In the genomic region with DNA sequence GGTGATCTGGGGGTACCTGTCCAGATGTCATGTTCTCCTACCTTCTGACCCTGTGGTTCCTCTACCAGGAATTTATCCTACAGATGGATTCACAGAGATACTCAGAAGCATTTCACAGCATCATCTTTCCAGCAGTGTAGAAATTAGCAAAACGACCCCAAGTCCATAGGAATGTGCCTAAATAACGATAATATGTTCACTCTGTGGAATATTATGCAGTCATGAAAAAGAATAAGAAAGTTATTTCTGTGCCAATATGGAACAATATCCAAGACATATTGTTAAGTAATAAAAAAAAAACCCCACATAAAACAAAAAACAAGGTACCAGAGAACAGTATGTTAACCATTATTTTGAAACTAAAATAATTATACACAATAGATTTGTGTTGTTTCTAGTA, we compare ENCODE assay signal across 26 cellular contexts.
"Had no signal": no experiment of that assay in that cellular context is flagged by ENCODE, and none has a peak within 500 bp of the region (broad histone marks: within the 10 kb centered on the region; RNA-seq: fewer than 3 reads in every experiment).

No MANE protein-coding gene starts in this region.

- H3K9me3 ChIP-seq: neutrophil, pancreas, prostate gland, right lobe of liver, suprapubic skin, testis, tibial artery, transverse colon, upper lobe of left lung, vagina had no signal

- H3K4me3 ChIP-seq: pancreas, prostate gland, right lobe of liver, skin epidermis, smooth muscle cell, spleen, suprapubic skin, testis, tibial artery, transverse colon, upper lobe of left lung, vagina had no signal

- DNase-seq: naive thymus-derived CD8-positive, alpha-beta T cell; nephron progenitor cell; nucleus accumbens; pancreas; retina; right cardiac atrium; stimulated activated CD4-positive, alpha-beta T cell treated with anti-CD3 and anti-CD28 coated beads, Interleukin-12 subunit alpha, Interleukin-12 subunit beta, amount 100 ng/mL, for 4 hours; stimulated activated CD4-positive, alpha-beta T cell treated with anti-CD3 and anti-CD28 coated beads, Interleukin-1b, Interleukin-23, amount 100 ng/mL, for 48 hours; stimulated activated CD4-positive, alpha-beta T cell treated with anti-CD3 and anti-CD28 coated beads, Interleukin-4, amount 100 ng/mL, for 1 hour; stimulated activated CD4-positive, alpha-beta T cell treated with anti-CD3 and anti-CD28 coated beads, Interleukin-4, amount 100 ng/mL, for 4 hours; stimulated activated CD8-positive, alpha-beta memory T cell treated with anti-CD3 and anti-CD28 coated beads, Interleukin-4, amount 100 ng/mL, for 48 hours; stimulated activated naive CD8-positive, alpha-beta T cell treated with anti-CD3 and anti-CD28 coated beads, Interleukin-15, amount 100 ng/mL, for 72 hours; stimulated activated naive CD8-positive, alpha-beta T cell treated with anti-CD3 and anti-CD28 coated beads, Interleukin-15, Interleukin-2, amounts not matched to agents 100 U/mL and 50 U/mL, for 24 hours; substantia nigra; testis; tibial artery; transverse colon; upper lobe of left lung had no signal

- H3K4me2 ChIP-seq: smooth muscle cell had no signal

- H3K27ac ChIP-seq: neutrophil, pancreas, prostate gland, right lobe of liver, skin epidermis, spleen, suprapubic skin, testis, tibial artery, transverse colon, upper lobe of left lung, vagina had no signal

- H3K27me3 ChIP-seq: pancreas, right lobe of liver, testis, tibial artery, upper lobe of left lung, vagina had no signal

- H3K36me3 ChIP-seq: neutrophil, pancreas, prostate gland, right lobe of liver, spleen, suprapubic skin, tibial artery, transverse colon, upper lobe of left lung, vagina had no signal

- FAIRE-seq: pancreas had no signal

- H3K4me1 ChIP-seq: prostate gland, right lobe of liver, spleen, suprapubic skin, testis, tibial artery, transverse colon, upper lobe of left lung, vagina had no signal
